ENCODE assay signal across 1 cellular context in the genomic region with DNA sequence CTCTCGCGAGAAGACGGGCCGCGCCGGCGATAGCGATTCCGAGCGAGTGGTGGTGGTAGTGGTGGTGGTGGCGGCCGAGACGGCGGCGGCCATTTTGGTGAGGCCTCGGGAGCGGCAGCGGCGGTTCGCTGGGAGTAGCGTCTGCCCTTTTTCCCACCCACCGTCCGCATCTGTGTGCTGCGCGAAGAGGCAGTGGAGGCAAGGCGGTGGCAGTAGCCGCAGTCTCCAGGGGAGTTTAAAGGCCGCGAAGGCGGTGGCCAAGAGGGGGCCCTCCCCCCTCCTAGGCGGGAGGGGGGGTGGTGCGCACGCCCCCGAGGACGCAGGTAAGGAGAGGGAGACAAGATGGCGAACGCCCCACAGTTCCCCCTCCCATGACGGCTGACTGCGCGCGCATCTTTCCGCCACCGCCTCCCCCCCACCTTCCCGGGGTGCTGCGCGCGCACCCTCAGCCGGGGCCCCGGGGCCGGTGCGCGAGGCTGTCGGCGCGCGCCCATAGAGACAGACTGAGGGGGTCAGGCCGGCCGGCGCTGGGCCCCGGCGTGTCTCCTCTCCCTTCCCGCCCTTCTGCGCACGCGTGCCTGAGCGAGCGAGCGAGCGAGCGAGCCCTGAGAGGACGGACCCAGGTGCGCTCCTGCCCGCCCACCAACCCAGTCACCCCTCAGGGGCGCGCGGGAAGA.
A peak's percentile ranks its signal among the peaks of the same experiment; 100 is the strongest.
TF ChIP-seq lines count a peak whose summit lies in the region.

No MANE protein-coding gene starts in this region.

TF ChIP-seq in HCT116, 20 proteins besides CTCF, POLR2A, EP300 and RAD21 (continued from another document):
- TF ChIP-seq, protein P1, sequence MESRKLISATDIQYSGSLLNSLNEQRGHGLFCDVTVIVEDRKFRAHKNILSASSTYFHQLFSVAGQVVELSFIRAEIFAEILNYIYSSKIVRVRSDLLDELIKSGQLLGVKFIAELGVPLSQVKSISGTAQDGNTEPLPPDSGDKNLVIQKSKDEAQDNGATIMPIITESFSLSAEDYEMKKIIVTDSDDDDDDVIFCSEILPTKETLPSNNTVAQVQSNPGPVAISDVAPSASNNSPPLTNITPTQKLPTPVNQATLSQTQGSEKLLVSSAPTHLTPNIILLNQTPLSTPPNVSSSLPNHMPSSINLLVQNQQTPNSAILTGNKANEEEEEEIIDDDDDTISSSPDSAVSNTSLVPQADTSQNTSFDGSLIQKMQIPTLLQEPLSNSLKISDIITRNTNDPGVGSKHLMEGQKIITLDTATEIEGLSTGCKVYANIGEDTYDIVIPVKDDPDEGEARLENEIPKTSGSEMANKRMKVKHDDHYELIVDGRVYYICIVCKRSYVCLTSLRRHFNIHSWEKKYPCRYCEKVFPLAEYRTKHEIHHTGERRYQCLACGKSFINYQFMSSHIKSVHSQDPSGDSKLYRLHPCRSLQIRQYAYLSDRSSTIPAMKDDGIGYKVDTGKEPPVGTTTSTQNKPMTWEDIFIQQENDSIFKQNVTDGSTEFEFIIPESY (IDR thresholded peaks at IDR 0.05; ENCODE audit: extremely low read depth, insufficient replicate concordance, low read length): no peak
- TF ChIP-seq CBX3 (IDR thresholded peaks at IDR 0.05; ENCODE audit: low read depth) (peak; percentile 55; the same call in 1 of the 2 replicates), EZH2phosphoT487 (IDR thresholded peaks at IDR 0.05; ENCODE audit: borderline replicate concordance) (no peak), JUND (IDR thresholded peaks at IDR 0.05) (no peak), ZFX (IDR thresholded peaks at IDR 0.05) (peak; percentile 71), FOSL1 (IDR thresholded peaks at IDR 0.05; ENCODE audit: low read depth) (no peak), POLR2AphosphoS5 (IDR thresholded peaks at IDR 0.05; ENCODE audit: low read depth, low read length) (peak; percentile 80), SIN3A (IDR thresholded peaks at IDR 0.05; ENCODE audit: low read depth) (no peak; the same call in 1 of the 2 replicates), CEBPB (IDR thresholded peaks at IDR 0.05; ENCODE audit: low read depth) (no peak), EGR1 (IDR thresholded peaks at IDR 0.05; ENCODE audit: low read depth) (peak; percentile 86), EZH2 (IDR thresholded peaks at IDR 0.05) (no peak)
- TF ChIP-seq, protein P2, sequence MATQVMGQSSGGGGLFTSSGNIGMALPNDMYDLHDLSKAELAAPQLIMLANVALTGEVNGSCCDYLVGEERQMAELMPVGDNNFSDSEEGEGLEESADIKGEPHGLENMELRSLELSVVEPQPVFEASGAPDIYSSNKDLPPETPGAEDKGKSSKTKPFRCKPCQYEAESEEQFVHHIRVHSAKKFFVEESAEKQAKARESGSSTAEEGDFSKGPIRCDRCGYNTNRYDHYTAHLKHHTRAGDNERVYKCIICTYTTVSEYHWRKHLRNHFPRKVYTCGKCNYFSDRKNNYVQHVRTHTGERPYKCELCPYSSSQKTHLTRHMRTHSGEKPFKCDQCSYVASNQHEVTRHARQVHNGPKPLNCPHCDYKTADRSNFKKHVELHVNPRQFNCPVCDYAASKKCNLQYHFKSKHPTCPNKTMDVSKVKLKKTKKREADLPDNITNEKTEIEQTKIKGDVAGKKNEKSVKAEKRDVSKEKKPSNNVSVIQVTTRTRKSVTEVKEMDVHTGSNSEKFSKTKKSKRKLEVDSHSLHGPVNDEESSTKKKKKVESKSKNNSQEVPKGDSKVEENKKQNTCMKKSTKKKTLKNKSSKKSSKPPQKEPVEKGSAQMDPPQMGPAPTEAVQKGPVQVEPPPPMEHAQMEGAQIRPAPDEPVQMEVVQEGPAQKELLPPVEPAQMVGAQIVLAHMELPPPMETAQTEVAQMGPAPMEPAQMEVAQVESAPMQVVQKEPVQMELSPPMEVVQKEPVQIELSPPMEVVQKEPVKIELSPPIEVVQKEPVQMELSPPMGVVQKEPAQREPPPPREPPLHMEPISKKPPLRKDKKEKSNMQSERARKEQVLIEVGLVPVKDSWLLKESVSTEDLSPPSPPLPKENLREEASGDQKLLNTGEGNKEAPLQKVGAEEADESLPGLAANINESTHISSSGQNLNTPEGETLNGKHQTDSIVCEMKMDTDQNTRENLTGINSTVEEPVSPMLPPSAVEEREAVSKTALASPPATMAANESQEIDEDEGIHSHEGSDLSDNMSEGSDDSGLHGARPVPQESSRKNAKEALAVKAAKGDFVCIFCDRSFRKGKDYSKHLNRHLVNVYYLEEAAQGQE (IDR thresholded peaks at IDR 0.05; ENCODE audit: low read depth): no peak
- TF ChIP-seq, protein P3, sequence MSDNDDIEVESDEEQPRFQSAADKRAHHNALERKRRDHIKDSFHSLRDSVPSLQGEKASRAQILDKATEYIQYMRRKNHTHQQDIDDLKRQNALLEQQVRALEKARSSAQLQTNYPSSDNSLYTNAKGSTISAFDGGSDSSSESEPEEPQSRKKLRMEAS (IDR thresholded peaks at IDR 0.05): peak; percentile 60
